In the genomic region with DNA sequence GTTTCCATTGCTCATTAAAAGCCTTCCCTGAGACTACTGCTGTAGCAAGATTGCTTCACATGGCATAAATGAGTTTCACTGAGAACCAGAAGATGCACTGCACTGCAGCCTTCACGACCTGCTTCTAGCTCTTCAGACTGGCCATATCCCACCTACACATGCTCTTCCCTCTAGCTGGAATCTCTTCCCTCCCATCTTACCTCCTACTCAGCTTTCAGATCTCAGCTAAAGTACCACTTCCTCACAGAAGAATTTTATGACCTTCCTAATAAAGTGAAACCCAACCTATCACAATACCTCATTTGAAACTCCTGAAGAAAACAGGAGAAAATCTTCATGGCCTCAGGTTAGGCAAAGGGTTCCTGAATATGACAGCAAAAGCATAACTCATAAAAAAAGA, we compare ENCODE assay signal across 17 cellular contexts.
"Had no signal": no experiment of that assay in that cellular context is flagged by ENCODE, and none has a peak within 500 bp of the region (broad histone marks: within the 10 kb centered on the region; RNA-seq: fewer than 3 reads in every experiment).

No MANE protein-coding gene starts in this region.

- H3K9me3 ChIP-seq: colonic mucosa, heart left ventricle, neutrophil, spleen, testis, tibial nerve had no signal

- H3K4me1 ChIP-seq: colonic mucosa, testis, tibial nerve had no signal

- H3K4me3 ChIP-seq: colonic mucosa, heart left ventricle, spleen, testis, tibial nerve had no signal

- DNase-seq: colonic mucosa; effector CD4-positive, alpha-beta T cell; endodermal cell; erythroblast; heart left ventricle; hippocampal formation; left colon; spleen; stimulated activated CD4-positive, alpha-beta T cell treated with anti-CD3 and anti-CD28 coated beads, Interleukin-15, amount 100 ng/mL, for 24 hours; stimulated activated CD4-positive, alpha-beta T cell treated with anti-CD3 and anti-CD28 coated beads, Interleukin-1b, Interleukin-23, amount 100 ng/mL, for 48 hours; stimulated activated CD4-positive, alpha-beta T cell treated with anti-CD3 and anti-CD28 coated beads, Interleukin-4, amount 100 ng/mL, for 24 hours; stimulated activated naive B cell treated with anti-CD40 and anti-IgM and Interleukin-4, amounts not matched to agents 10 μg/mL and 1 μg/mL and 100 μg/mL, for 72 hours; stimulated activated naive CD8-positive, alpha-beta T cell treated with anti-CD3 and anti-CD28 coated beads, Interleukin-15, amount 100 ng/mL, for 72 hours; testis had no signal

- H3K27me3 ChIP-seq: colonic mucosa, heart left ventricle, neutrophil, spleen, testis, tibial nerve had no signal

- FAIRE-seq: endothelial cell of umbilical vein had no signal

- H3K36me3 ChIP-seq: colonic mucosa, heart left ventricle, neutrophil, tibial nerve had no signal

- H3K27ac ChIP-seq: colonic mucosa, heart left ventricle, neutrophil, spleen, testis, tibial nerve had no signal
